Comparison of ENCODE assay signal across 14 cellular contexts in the genomic region with DNA sequence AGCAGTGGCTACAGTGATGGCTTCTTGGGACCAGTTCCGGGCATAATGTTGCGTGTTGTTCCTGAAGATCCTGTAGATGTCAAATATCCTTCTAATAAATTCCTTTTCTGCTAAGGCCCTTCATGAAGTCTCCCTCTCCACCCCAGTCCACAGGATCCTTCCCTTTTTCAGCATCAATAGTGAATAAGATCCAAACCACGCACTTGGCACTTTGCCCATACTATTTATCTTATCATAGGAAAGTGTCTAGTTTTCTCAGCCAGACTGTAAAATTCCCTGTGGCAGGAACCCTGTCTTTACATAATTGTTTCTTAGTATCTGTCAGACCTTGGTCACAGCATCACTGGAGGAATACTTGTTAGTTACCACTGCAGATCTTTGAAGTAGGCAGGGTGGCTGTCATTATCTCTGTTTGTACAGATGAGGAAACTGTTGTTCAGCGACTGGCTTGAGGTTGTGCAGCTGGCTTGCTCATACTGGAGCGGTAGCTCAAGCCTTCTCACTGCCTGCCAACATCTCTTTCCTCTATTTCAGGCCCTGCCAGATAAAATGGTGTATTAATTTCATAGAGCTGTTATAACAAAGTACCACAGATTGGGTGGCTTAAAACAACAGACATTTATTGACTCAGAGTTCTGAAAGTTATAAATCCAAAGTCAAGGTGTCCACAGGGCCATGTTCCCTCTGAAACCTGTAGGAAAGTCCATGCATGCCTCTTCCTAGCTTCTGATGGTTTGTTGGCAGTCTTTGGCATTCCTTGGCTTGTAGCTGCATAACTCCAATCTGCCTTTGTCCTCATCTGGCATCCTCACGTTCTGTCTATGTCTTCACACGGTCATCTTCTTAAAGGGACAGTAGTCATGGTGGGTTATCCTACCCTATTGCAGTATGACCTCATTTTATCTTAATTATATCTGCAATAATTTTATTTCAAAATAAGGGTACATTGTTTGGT. TPM values are rescaled to one million over a fixed set of nuclear protein-coding genes. Genes with fewer than 3 reads are reported as not detected.
DNase-seq lines count a peak whose midpoint lies in the region; ATAC-seq and TF ChIP-seq lines count a peak whose summit lies in the region.
"Had no signal": no experiment of that assay in that cellular context is flagged by ENCODE, and none has a peak within 500 bp of the region (broad histone marks: within the 10 kb centered on the region; RNA-seq: fewer than 3 reads in every experiment).

No MANE protein-coding gene starts in this region.

- no peaks in the 10 kb centered on the region for H3K9me3 Mint-ChIP-seq in HFFc6
- H3K9me3 Mint-ChIP-seq in CD8-positive, alpha-beta T cell: no peaks in the 10 kb centered on the region
- H3K9me3 Mint-ChIP-seq: activated T-helper 17 cell treated with anti-CD3 and anti-CD28 coated beads, Interleukin-2, amount 50 U/mL, for 72 hours; stimulated activated effector memory CD8-positive, alpha-beta T cell treated with anti-CD3 and anti-CD28 coated beads, Interleukin-12 subunit alpha, Interleukin-12 subunit beta, amount 100 ng/mL, for 72 hours had no signal

- POLR2A ChIA-PET in CD8-positive, alpha-beta T cell (lab: Charles Lee): no interaction called here

- H3K4me3 Mint-ChIP-seq in HFFc6: no peak overlapping the region
- H3K4me3 Mint-ChIP-seq in CD8-positive, alpha-beta T cell: no peak overlapping the region
- H3K4me3 Mint-ChIP-seq: activated T-helper 17 cell treated with anti-CD3 and anti-CD28 coated beads, Interleukin-2, amount 50 U/mL, for 72 hours; stimulated activated effector memory CD8-positive, alpha-beta T cell treated with anti-CD3 and anti-CD28 coated beads, Interleukin-12 subunit alpha, Interleukin-12 subunit beta, amount 100 ng/mL, for 72 hours had no signal

- H2BK12ac ChIP-seq in mesenchymal stem cell (ENCODE audit: low read length in 2 of 2): no peak overlapping the region

- WGBS in mesenchymal stem cell: 79% methylated on average over 6 of the region's 7 CpGs

- no peak overlapping the region for H2AFZ ChIP-seq in mesenchymal stem cell (ENCODE audit: low read depth, low read length)

- intact Hi-C loops in CD8-positive, alpha-beta T cell (cut with DNase I, micrococcal nuclease): loop anchor here (10.0 kb wide), 2 partner anchors 949 to 1189 kb away; partner anchors contain the start of genes STARD4 (in 2 of the 2) and NREP (in 1 of the 2)

- no peak overlapping the region for H4K91ac ChIP-seq in mesenchymal stem cell (ENCODE audit: low read length)

- no peak overlapping the region for H3K27ac ChIP-seq in mesenchymal stem cell (ENCODE audit: low read length, poor library complexity, severe bottlenecking)
- H3K27ac ChIP-seq in CD8-positive, alpha-beta T cell (ENCODE audit: low read depth, low read length): no peak overlapping the region
- H3K27ac ChIP-seq: WERI-Rb-1 had no signal

- no peak overlapping the region for H2BK15ac ChIP-seq in mesenchymal stem cell (ENCODE audit: low read depth, poor library complexity, severe bottlenecking)

- no peak overlapping the region for H3K4me3 ChIP-seq in cardiac fibroblast (replicated peaks in 1 of 2; ENCODE audit: low read depth in 2 of 2, low read length in 2 of 2)
- no peak overlapping the region for H3K4me3 ChIP-seq in mesenchymal stem cell (ENCODE audit: insufficient read depth in 1 of 2, low read depth in 1 of 2, low read length in 2 of 2)
- no peak overlapping the region for H3K4me3 ChIP-seq in CD8-positive, alpha-beta T cell (ENCODE audit: low read depth, low read length)

- H3K4me1 Mint-ChIP-seq in HFFc6 (ENCODE audit: low read depth): peaks cover 45% of the 10 kb centered on the region
- H3K4me1 Mint-ChIP-seq in CD8-positive, alpha-beta T cell (ENCODE audit: low read depth): peaks cover 24% of the 10 kb centered on the region

- H2AK5ac ChIP-seq in mesenchymal stem cell (ENCODE audit: low read length, severe bottlenecking): no peak overlapping the region

- H4K8ac ChIP-seq in mesenchymal stem cell (ENCODE audit: low read length): no peak overlapping the region

- H3K23ac ChIP-seq in mesenchymal stem cell (ENCODE audit: low read length in 2 of 2): no peak overlapping the region

- H3K9ac ChIP-seq in mesenchymal stem cell (ENCODE audit: low read length): no peak overlapping the region

- H3K4ac ChIP-seq in mesenchymal stem cell (ENCODE audit: low read depth in 1 of 2, low read length in 2 of 2): no peak overlapping the region

- no peaks in the 10 kb centered on the region for H3K9me3 ChIP-seq in mesenchymal stem cell (ENCODE audit: control insufficient read depth, low read length)
- no peaks in the 10 kb centered on the region for H3K9me3 ChIP-seq in CD8-positive, alpha-beta T cell (ENCODE audit: low read length)

- ATAC-seq in CD8-positive, alpha-beta T cell: no peak
- no peak for ATAC-seq in HG03378 (IDR thresholded peaks at IDR 0.05; ENCODE audit: unreplicated experiment)
- ATAC-seq: activated T-helper 17 cell treated with anti-CD3 and anti-CD28 coated beads, Interleukin-2, amount 50 U/mL, for 72 hours; stimulated activated effector memory CD8-positive, alpha-beta T cell treated with anti-CD3 and anti-CD28 coated beads, Interleukin-12 subunit alpha, Interleukin-12 subunit beta, amount 100 ng/mL, for 72 hours had no signal

- H3K79me1 ChIP-seq in mesenchymal stem cell (replicated peaks; ENCODE audit: low read length, poor library complexity, severe bottlenecking): no peaks in the 10 kb centered on the region

- no peak overlapping the region for H3K18ac ChIP-seq in mesenchymal stem cell (ENCODE audit: low read depth in 1 of 2, low read length in 2 of 2)

- H2BK5ac ChIP-seq in mesenchymal stem cell (ENCODE audit: low read depth, low read length, poor library complexity, severe bottlenecking): no peak overlapping the region

- TF ChIP-seq CTCF in HFFc6 (IDR thresholded peaks at IDR 0.05): no peak
- TF ChIP-seq CTCF in cardiac fibroblast (IDR thresholded peaks at IDR 0.05; ENCODE audit: low read depth, low read length): no peak
- no peak for TF ChIP-seq CTCF in CD8-positive, alpha-beta T cell (IDR thresholded peaks at IDR 0.05)

- H3K27me3 Mint-ChIP-seq in HFFc6 (ENCODE audit: insufficient read depth): peaks cover 6% of the 10 kb centered on the region
- peaks cover 10% of the 10 kb centered on the region for H3K27me3 Mint-ChIP-seq in CD8-positive, alpha-beta T cell (ENCODE audit: low read depth)
- H3K27me3 Mint-ChIP-seq: IgD-negative memory B cell had no signal

- H3K14ac ChIP-seq in mesenchymal stem cell (ENCODE audit: low read length in 2 of 2): no peak overlapping the region

- no peak overlapping the region for H2BK120ac ChIP-seq in mesenchymal stem cell (ENCODE audit: low read depth, low read length)

- H3K4me2 ChIP-seq in mesenchymal stem cell (ENCODE audit: low read length, poor library complexity, severe bottlenecking): no peak overlapping the region

- H3K27ac Mint-ChIP-seq in HFFc6: no peak overlapping the region
- H3K27ac Mint-ChIP-seq in CD8-positive, alpha-beta T cell: no peak overlapping the region
- H3K27ac Mint-ChIP-seq: activated T-helper 17 cell treated with anti-CD3 and anti-CD28 coated beads, Interleukin-2, amount 50 U/mL, for 72 hours; IgD-negative memory B cell; stimulated activated effector memory CD8-positive, alpha-beta T cell treated with anti-CD3 and anti-CD28 coated beads, Interleukin-12 subunit alpha, Interleukin-12 subunit beta, amount 100 ng/mL, for 72 hours had no signal

- H3K36me3 Mint-ChIP-seq in HFFc6 (ENCODE audit: low read depth): no peaks in the 10 kb centered on the region
- H3K36me3 Mint-ChIP-seq in CD8-positive, alpha-beta T cell: peaks cover 6% of the 10 kb centered on the region

- no peaks in the 10 kb centered on the region for H3K27me3 ChIP-seq in mesenchymal stem cell (ENCODE audit: control insufficient read depth in 1 of 2, insufficient read depth in 1 of 2, low read length in 2 of 2)
- no peaks in the 10 kb centered on the region for H3K27me3 ChIP-seq in CD8-positive, alpha-beta T cell (ENCODE audit: insufficient read depth, low read length)

- H3K4me1 ChIP-seq in mesenchymal stem cell (ENCODE audit: control insufficient read depth, insufficient read depth, low read depth, low read length): no peaks in the 10 kb centered on the region
- peaks cover 20% of the 10 kb centered on the region for H3K4me1 ChIP-seq in CD8-positive, alpha-beta T cell (ENCODE audit: insufficient read depth, low read length)

- peak; percentile 46 for DNase-seq in HFFc6
- peak; percentile 49 for DNase-seq in NCI-H2227 (lab: John Stamatoyannopoulos, UW; ENCODE audit: unreplicated experiment)
- peak; percentile 58 to 91 for DNase-seq in cardiac fibroblast (ENCODE audit: low read depth in 2 of 2)
- DNase-seq in mesenchymal stem cell: peak; percentile 62
- DNase-seq in CD8-positive, alpha-beta T cell: no peak
- no peak for DNase-seq in stimulated activated CD4-positive, alpha-beta T cell treated with anti-CD3 and anti-CD28 coated beads, Interleukin-2, amount 100 ng/mL, for 24 hours
- DNase-seq in GM03348 (ENCODE audit: low spot score): no peak
- DNase-seq: hypothalamus; stimulated activated CD4-positive, alpha-beta T cell treated with anti-CD3 and anti-CD28 coated beads, Interleukin-12 subunit alpha, Interleukin-12 subunit beta, amount 100 ng/mL, for 4 hours; WERI-Rb-1 had no signal

- CTCF ChIA-PET in CD8-positive, alpha-beta T cell (lab: Charles Lee): no interaction called here

- H3K36me3 ChIP-seq in mesenchymal stem cell (ENCODE audit: control insufficient read depth in 1 of 2, insufficient read depth in 2 of 2, low read depth in 1 of 2, low read length in 2 of 2): no peaks in the 10 kb centered on the region
- no peaks in the 10 kb centered on the region for H3K36me3 ChIP-seq in CD8-positive, alpha-beta T cell (ENCODE audit: insufficient read depth, low read length)

RNA-seq across cellular contexts. Expression of gene APC, which starts 33.5 kb away (rescaled TPM):
- 10 to 100 TPM; 51.9 to 69.2 (median 53.9) TPM for total RNA-seq in HFFc6 (2021; fragmentation: NEBNext Ultra II Directional; extraction: Animal tissue kit (Norgen Biotek cat#: 25700))
- 14.8 TPM for polyA plus RNA-seq in mesenchymal stem cell (2013, experiment 1 of 2)
- polyA plus RNA-seq in mesenchymal stem cell (2013, experiment 2 of 2): 14.9 TPM
- 10 to 100 TPM; 14.5 to 19.1 TPM for total RNA-seq in CD8-positive, alpha-beta T cell

Comparison
In these comparisons a context has a peak if more than half of its experiments do, and no peak if none do; other contexts are left out.
1. DNase-seq: peak in HFFc6 (single experiment), NCI-H2227 (single experiment), cardiac fibroblast (2 of 2) and mesenchymal stem cell (single experiment); none in CD8-positive, alpha-beta T cell (0 of 7), stimulated activated CD4-positive, alpha-beta T cell treated with anti-CD3 and anti-CD28 coated beads, Interleukin-2, amount 100 ng/mL, for 24 hours (0 of 2) and GM03348 (single experiment).